In genomic region chr17:7226721-7227710, GRCh38 we compare ENCODE assay signal across 20 cellular contexts.
"Had no signal": no experiment of that assay in that cellular context is flagged by ENCODE, and none has a peak within 500 bp of the region (broad histone marks: within the 10 kb centered on the region; RNA-seq: fewer than 3 reads in every experiment).

No MANE protein-coding gene starts in this region.

- H3K9me3 Mint-ChIP-seq: activated naive CD4-positive, alpha-beta T cell treated with anti-CD3 and anti-CD28 coated beads, Interleukin-2, amount 10 ng/mL, durations not matched to agents 7 days and 5 days; activated T-helper 2 cell treated with anti-CD3 and anti-CD28 coated beads, Interferon-gamma antibody, Interleukin-2, Interleukin-4, amounts not matched to agents 10 μg/mL and 5 μg/mL and 100 μg/mL, durations not matched to agents 14 hours and 24 hours and 36 hours; immature natural killer cell; memory B cell; naive thymus-derived CD8-positive, alpha-beta T cell; stimulated activated naive B cell treated with anti-CD40 and anti-IgM and Interleukin-4, amounts not matched to agents 10 μg/mL and 1 μg/mL and 100 μg/mL, for 72 hours had no signal

- H3K27ac ChIP-seq: neutrophil, parathyroid adenoma, SJSA1 had no signal

- ATAC-seq: gastrocnemius medialis; left lobe of liver; mucosa of descending colon; naive thymus-derived CD8-positive, alpha-beta T cell; stimulated activated naive B cell treated with anti-CD40 and anti-IgM and Interleukin-4, amounts not matched to agents 10 μg/mL and 1 μg/mL and 100 μg/mL, for 72 hours had no signal

- H3K9me3 ChIP-seq: adrenal gland, gastrocnemius medialis, heart left ventricle, mucosa of descending colon, neutrophil, SJSA1 had no signal

- H3K27me3 ChIP-seq: adrenal gland, gastrocnemius medialis, heart left ventricle, neutrophil, SJSA1 had no signal

- DNase-seq: activated naive CD4-positive, alpha-beta T cell treated with anti-CD3 and anti-CD28 coated beads, Interleukin-2, amount 10 ng/mL, durations not matched to agents 7 days and 5 days; activated T-cell treated with anti-CD3 and anti-CD28 coated beads for 4 hours; adrenal gland; central memory CD4-positive, alpha-beta T cell; cortex of kidney; effector CD8-positive, alpha-beta T cell; gastrocnemius medialis; immature natural killer cell; naive thymus-derived CD8-positive, alpha-beta T cell; retina; stimulated activated naive B cell treated with anti-CD40 and anti-IgM and Interleukin-4, amounts not matched to agents 10 μg/mL and 1 μg/mL and 100 μg/mL, for 72 hours; trophoblast cell had no signal

- H3K27ac Mint-ChIP-seq: activated naive CD4-positive, alpha-beta T cell treated with anti-CD3 and anti-CD28 coated beads, Interleukin-2, amount 10 ng/mL, durations not matched to agents 7 days and 5 days; memory B cell had no signal

- H3K4me3 ChIP-seq: adrenal gland, gastrocnemius medialis, heart left ventricle, mucosa of descending colon, SJSA1 had no signal

- H3K27me3 Mint-ChIP-seq: activated naive CD4-positive, alpha-beta T cell treated with anti-CD3 and anti-CD28 coated beads, Interleukin-2, amount 10 ng/mL, durations not matched to agents 7 days and 5 days; memory B cell; naive thymus-derived CD8-positive, alpha-beta T cell; stimulated activated naive B cell treated with anti-CD40 and anti-IgM and Interleukin-4, amounts not matched to agents 10 μg/mL and 1 μg/mL and 100 μg/mL, for 72 hours had no signal

- H3K4me3 Mint-ChIP-seq: activated naive CD4-positive, alpha-beta T cell treated with anti-CD3 and anti-CD28 coated beads, Interleukin-2, amount 10 ng/mL, durations not matched to agents 7 days and 5 days; immature natural killer cell; memory B cell; naive thymus-derived CD8-positive, alpha-beta T cell; stimulated activated naive B cell treated with anti-CD40 and anti-IgM and Interleukin-4, amounts not matched to agents 10 μg/mL and 1 μg/mL and 100 μg/mL, for 72 hours had no signal
